ENCODE assay signal across 10 cellular contexts in genomic region chr12:73421832-73422231, GRCh38.
DNase-seq lines count a peak whose midpoint lies in the region; ATAC-seq and TF ChIP-seq lines count a peak whose summit lies in the region.
"Had no signal": no experiment of that assay in that cellular context is flagged by ENCODE, and none has a peak within 500 bp of the region (broad histone marks: within the 10 kb centered on the region; RNA-seq: fewer than 3 reads in every experiment).

No MANE protein-coding gene starts in this region.

- no peaks in the 10 kb centered on the region for H3K27me3 Mint-ChIP-seq in T-helper 17 cell

- H3K4me1 ChIP-seq in skeletal muscle satellite cell (ENCODE audit: control insufficient read depth, insufficient read depth, low read length) = peaks cover 8% of the 10 kb centered on the region

- H3K4me2 ChIP-seq in skeletal muscle satellite cell (ENCODE audit: low read length) = peak overlapping the region; percentile 37

- peak overlapping the region; percentile 70 for H3K4me3 Mint-ChIP-seq in T-helper 17 cell

- no peaks in the 10 kb centered on the region for H3K27me3 ChIP-seq in skeletal muscle satellite cell (ENCODE audit: control insufficient read depth, insufficient read depth, low read length)

- H3K9ac ChIP-seq in skeletal muscle satellite cell (ENCODE audit: low read depth, low read length) = no peak overlapping the region

- H3K9me3 ChIP-seq in T-helper 17 cell (ENCODE audit: control insufficient read depth, low read length, poor library complexity, severe bottlenecking) = no peaks in the 10 kb centered on the region
- no peaks in the 10 kb centered on the region for H3K9me3 ChIP-seq in skeletal muscle satellite cell (replicated peaks; ENCODE audit: low read length)

- ATAC-seq in GM19025 (IDR thresholded peaks at IDR 0.05; ENCODE audit: low read depth, unreplicated experiment) (peak; percentile 59), HG03060 (IDR thresholded peaks at IDR 0.05; ENCODE audit: low read depth, unreplicated experiment) (peak; percentile 78), T-helper 17 cell (peak; percentile 48), GM18505 (IDR thresholded peaks at IDR 0.05; ENCODE audit: unreplicated experiment) (no peak)

- H3K4me1 Mint-ChIP-seq in T-helper 17 cell = peaks cover 3% of the 10 kb centered on the region

- H3K36me3 Mint-ChIP-seq in T-helper 17 cell (ENCODE audit: low read depth) = peaks cover 2% of the 10 kb centered on the region

- peak overlapping the region; percentile 1 for H3K27ac Mint-ChIP-seq in T-helper 17 cell

- peak overlapping the region; percentile 16 for H3K4me3 ChIP-seq in skeletal muscle satellite cell (ENCODE audit: low read length)
- H3K4me3 ChIP-seq: SK-N-MC had no signal

- no peak for TF ChIP-seq POLR2A in GM18505 (IDR thresholded peaks at IDR 0.05; ENCODE audit: borderline replicate concordance, extremely low read depth, insufficient read depth, insufficient read length)

- DNase-seq in T-helper 17 cell (no peak), NOMO-1 treated with DMSO at 0.1 percent for 48 hours (lab: John Stamatoyannopoulos, UW; ENCODE audit: unreplicated experiment) (no peak), medulla oblongata (ENCODE audit: extremely low spot score) (no peak)
- DNase-seq: hippocampal formation, NCI-H2107 had no signal

- H3K36me3 ChIP-seq in skeletal muscle satellite cell (ENCODE audit: insufficient read depth, low read length) = no peaks in the 10 kb centered on the region
